ENCODE assay signal across 8 cellular contexts in the genomic region with DNA sequence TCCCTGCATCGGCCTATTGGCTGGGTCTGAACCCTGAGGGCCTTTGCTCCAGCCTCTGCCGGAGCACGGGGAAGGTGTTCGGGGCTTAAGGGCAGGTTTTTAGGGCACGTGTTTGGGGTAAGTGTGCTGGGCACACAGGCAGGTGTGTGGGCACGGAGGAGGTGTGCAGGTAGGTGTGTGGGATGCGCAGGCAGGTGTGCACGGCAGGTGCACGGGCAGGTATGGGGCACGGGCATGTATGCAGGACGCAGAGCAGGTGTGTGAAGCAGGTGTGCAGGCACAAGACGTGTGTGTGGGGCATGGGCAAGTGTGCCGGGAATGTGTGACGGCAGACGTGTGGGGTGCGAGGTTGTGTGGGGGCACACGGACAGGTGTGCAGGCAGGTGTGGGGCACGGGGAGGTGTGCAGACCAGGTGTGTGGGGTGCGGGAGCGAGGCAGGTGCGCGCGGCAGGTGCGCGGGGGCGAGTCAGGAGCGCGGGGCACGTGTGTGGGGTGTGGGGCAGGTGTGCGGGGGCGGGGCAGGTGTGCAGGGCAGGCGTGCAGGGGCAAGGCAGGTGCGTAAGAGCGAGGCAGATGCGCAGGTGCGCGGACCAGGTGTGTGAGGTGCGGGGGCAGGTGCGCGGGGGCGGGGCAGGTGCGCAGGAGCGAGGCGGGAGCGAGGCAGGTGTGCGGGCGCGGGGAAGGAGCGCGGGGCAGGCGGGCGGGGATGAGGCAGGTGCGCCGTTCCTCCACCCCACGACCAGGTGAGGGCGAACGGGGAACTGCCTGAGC. TPM values are rescaled to one million over a fixed set of nuclear protein-coding genes. Genes with fewer than 3 reads are reported as not detected.
DNase-seq lines count a peak whose midpoint lies in the region; ATAC-seq lines count a peak whose summit lies in the region.

No MANE protein-coding gene starts in this region.

- H3K9me3 Mint-ChIP-seq in activated naive CD4-positive, alpha-beta T cell treated with anti-CD3 and anti-CD28 coated beads, Interleukin-2, amount 50 U/mL, for 72 hours = no peaks in the 10 kb centered on the region
- peaks cover 5 to 8% of the 10 kb centered on the region in 2 donors for H3K9me3 Mint-ChIP-seq in stimulated activated naive CD8-positive, alpha-beta T cell treated with anti-CD3 and anti-CD28 coated beads, Interleukin-15, amount 100 ng/mL, for 72 hours

- intact Hi-C loops in Right ventricle myocardium inferior (cut with DNase I) = loop anchor here (2.0 kb wide), 1 partner anchor 30 kb away; no protein-coding TSS in a partner anchor
- intact Hi-C loops in Right ventricle myocardium superior (cut with DNase I) = loop anchor here (10.0 kb wide), 1 partner anchor 786 kb away; no protein-coding TSS in a partner anchor

- H3K27ac Mint-ChIP-seq in activated naive CD4-positive, alpha-beta T cell treated with anti-CD3 and anti-CD28 coated beads, Interleukin-2, amount 50 U/mL, for 72 hours = peak overlapping the region; percentile 86 to 91
- H3K27ac Mint-ChIP-seq in stimulated activated naive CD8-positive, alpha-beta T cell treated with anti-CD3 and anti-CD28 coated beads, Interleukin-15, amount 100 ng/mL, for 72 hours = peak overlapping the region; percentile 88 to 97

- DNase-seq in Right ventricle myocardium inferior (ENCODE audit: missing footprints) (peak; percentile 72), Right ventricle myocardium superior (no peak), islet precursor cell (peak; percentile 52), KG1 (lab: John Stamatoyannopoulos, UW) (no peak), A172 (ENCODE audit: low spot score) (no peak)
- peak in 1 of 2 donors; percentile 55 for DNase-seq in activated naive CD4-positive, alpha-beta T cell treated with anti-CD3 and anti-CD28 coated beads, Interleukin-2, amount 50 U/mL, for 72 hours (ENCODE audit: low spot score in 2 of 2)
- no peak for DNase-seq in stimulated activated naive CD8-positive, alpha-beta T cell treated with anti-CD3 and anti-CD28 coated beads, Interleukin-15, amount 100 ng/mL, for 72 hours

- H3K27me3 Mint-ChIP-seq in stimulated activated naive CD8-positive, alpha-beta T cell treated with anti-CD3 and anti-CD28 coated beads, Interleukin-15, amount 100 ng/mL, for 72 hours = no peaks in the 10 kb centered on the region

- H3K4me1 Mint-ChIP-seq in stimulated activated naive CD8-positive, alpha-beta T cell treated with anti-CD3 and anti-CD28 coated beads, Interleukin-15, amount 100 ng/mL, for 72 hours = peaks cover 50% of the 10 kb centered on the region

- peak overlapping the region; percentile 84 to 98 for H3K4me3 Mint-ChIP-seq in stimulated activated naive CD8-positive, alpha-beta T cell treated with anti-CD3 and anti-CD28 coated beads, Interleukin-15, amount 100 ng/mL, for 72 hours

- ATAC-seq in Right ventricle myocardium inferior = no peak
- ATAC-seq in Right ventricle myocardium superior (ENCODE audit: poor library complexity) = no peak
- no peak for ATAC-seq in activated naive CD4-positive, alpha-beta T cell treated with anti-CD3 and anti-CD28 coated beads, Interleukin-2, amount 50 U/mL, for 72 hours
- no peak for ATAC-seq in stimulated activated naive CD8-positive, alpha-beta T cell treated with anti-CD3 and anti-CD28 coated beads, Interleukin-15, amount 100 ng/mL, for 72 hours
- no peak for ATAC-seq in GM21447 (IDR thresholded peaks at IDR 0.05; ENCODE audit: unreplicated experiment)

- peaks cover 21 to 26% of the 10 kb centered on the region in 2 donors for H3K36me3 Mint-ChIP-seq in activated naive CD4-positive, alpha-beta T cell treated with anti-CD3 and anti-CD28 coated beads, Interleukin-2, amount 50 U/mL, for 72 hours

RNA-seq across cellular contexts. Expression of gene METRNL, which starts 28.6 kb away (rescaled TPM):
- total RNA-seq in Right ventricle myocardium inferior (70.1 TPM), Right ventricle myocardium superior (70.3 TPM)
- 10 to 100 TPM in 1 of 2 donors, 1 to 10 TPM in 1; 9.1 to 32.4 TPM for total RNA-seq in activated naive CD4-positive, alpha-beta T cell treated with anti-CD3 and anti-CD28 coated beads, Interleukin-2, amount 50 U/mL, for 72 hours
- 125 and 190 TPM in 2 replicates for total RNA-seq in A172 (2014; rRNA removed; shearing (Covaris generic))

Comparison
In these comparisons a context has a peak if more than half of its experiments do, and no peak if none do; other contexts are left out.
1. DNase-seq: peak in Right ventricle myocardium inferior (single experiment) and islet precursor cell (single experiment); none in Right ventricle myocardium superior (single experiment), stimulated activated naive CD8-positive, alpha-beta T cell treated with anti-CD3 and anti-CD28 coated beads, Interleukin-15, amount 100 ng/mL, for 72 hours (0 of 2), KG1 (single experiment) and A172 (single experiment).